ENCODE assay signal across 15 cellular contexts in genomic region chr10:117896517-117896916, GRCh38.
DNase-seq lines count a peak whose midpoint lies in the region; TF ChIP-seq lines count a peak whose summit lies in the region.
"Had no signal": no experiment of that assay in that cellular context is flagged by ENCODE, and none has a peak within 500 bp of the region (broad histone marks: within the 10 kb centered on the region; RNA-seq: fewer than 3 reads in every experiment).

No MANE protein-coding gene starts in this region.

- H3K4me3 ChIP-seq in BLaER1 treated with 17β-estradiol and CSF1 and Interleukin-3, amounts not matched to agents 10 nM and 100 nM: no peak overlapping the region; a peak in 1 of 20 replicates
- H3K4me3 ChIP-seq in NB4 (ENCODE audit: low read depth, low read length): no peak overlapping the region
- H3K4me3 ChIP-seq: HAP-1 had no signal

- no peak for TF ChIP-seq POLR2A in NB4 (IDR thresholded peaks at IDR 0.05; ENCODE audit: extremely low read depth, insufficient read length)
- no peak for TF ChIP-seq POLR2A in erythroblast (IDR thresholded peaks at IDR 0.05; ENCODE audit: low read length)

- no peaks in the 10 kb centered on the region for H3K36me3 ChIP-seq in BLaER1 treated with 17β-estradiol and CSF1 and Interleukin-3, amounts not matched to agents 10 nM and 100 nM
- H3K36me3 ChIP-seq: HAP-1 had no signal

- H3K4me2 ChIP-seq in BLaER1 treated with 17β-estradiol and CSF1 and Interleukin-3, amounts not matched to agents 10 nM and 100 nM: peak overlapping the region in 9 of 11 experiments; percentile 5 to 58 (median 40); a peak in 14 of 22 replicates

- TF ChIP-seq CTCF in NB4 (IDR thresholded peaks at IDR 0.05; ENCODE audit: low read depth, low read length) (no peak), HFFc6 (IDR thresholded peaks at IDR 0.05) (no peak)

- no peak overlapping the region for H3K27ac Mint-ChIP-seq in HFFc6
- H3K27ac Mint-ChIP-seq: CD8-positive, alpha-beta T cell had no signal

- 0 out of 2 replicates have a peak, but pooled peaks cover 8% of the 10 kb centered on the region for H3K36me3 Mint-ChIP-seq in HFFc6 (ENCODE audit: low read depth)
- H3K36me3 Mint-ChIP-seq: CD8-positive, alpha-beta T cell had no signal

- no peak overlapping the region for H3K9ac ChIP-seq in BLaER1 treated with 17β-estradiol and CSF1 and Interleukin-3, amounts not matched to agents 10 nM and 100 nM

- H3K27ac ChIP-seq in BLaER1 treated with 17β-estradiol and CSF1 and Interleukin-3, amounts not matched to agents 10 nM and 100 nM: no peak overlapping the region
- H3K27ac ChIP-seq: HL-60 had no signal

- H3K4me1 ChIP-seq in BLaER1 treated with 17β-estradiol and CSF1 and Interleukin-3, amounts not matched to agents 10 nM and 100 nM: peaks cover 19 to 29% (median 22%) of the 10 kb centered on the region in 10 experiments
- H3K4me1 ChIP-seq: HAP-1 had no signal

- no peaks in the 10 kb centered on the region for H3K4me1 Mint-ChIP-seq in HFFc6 (ENCODE audit: low read depth)

- peaks cover 8 to 15% (median 10%) of the 10 kb centered on the region in 11 experiments; a peak in 18 of 22 replicates for H3K9me3 ChIP-seq in BLaER1 treated with 17β-estradiol and CSF1 and Interleukin-3, amounts not matched to agents 10 nM and 100 nM (replicated peaks in 1 of 11)
- H3K9me3 ChIP-seq: HAP-1 had no signal

- H3K27me3 Mint-ChIP-seq in HFFc6 (ENCODE audit: insufficient read depth): peaks cover 2% of the 10 kb centered on the region; the same call in 1 of the 2 replicates

- H3K9me3 Mint-ChIP-seq in HFFc6: peaks cover 36% of the 10 kb centered on the region

- H3K4me3 Mint-ChIP-seq in HFFc6: no peak overlapping the region
- H3K4me3 Mint-ChIP-seq: CD8-positive, alpha-beta T cell had no signal

- H3K27me3 ChIP-seq in BLaER1 treated with 17β-estradiol and CSF1 and Interleukin-3, amounts not matched to agents 10 nM and 100 nM: no peaks in the 10 kb centered on the region

- no peaks in the 10 kb centered on the region for H4K20me1 ChIP-seq in BLaER1 treated with 17β-estradiol and CSF1 and Interleukin-3, amounts not matched to agents 10 nM and 100 nM

- DNase-seq in HT1080 (ENCODE audit: low read depth) (peak; percentile 41), NB4 (ENCODE audit: low read depth) (peak; percentile 21), erythroblast (lab: John Stamatoyannopoulos, UW) (peak; percentile 5 to 33), HFFc6 (no peak)
- no peak for DNase-seq in effector CD4-positive, alpha-beta T cell
- no peak for DNase-seq in activated CD4-positive, CD25-positive, alpha-beta regulatory T cell treated with anti-CD3 and anti-CD28 coated beads, Interleukin-2, amount 50 U/mL, for 72 hours
- DNase-seq: ACHN; CD8-positive, alpha-beta T cell; NCI-H1092 treated with DMSO at 0.1 percent for 48 hours; NCI-H1694 treated with DMSO at 0.1 percent for 48 hours; NCI-H446; SHP77 had no signal

Comparison
In these comparisons a context has a peak if more than half of its experiments do, and no peak if none do; other contexts are left out.
1. DNase-seq: peak in HT1080 (single experiment), NB4 (single experiment) and erythroblast (2 of 2); none in effector CD4-positive, alpha-beta T cell (single experiment), activated CD4-positive, CD25-positive, alpha-beta regulatory T cell treated with anti-CD3 and anti-CD28 coated beads, Interleukin-2, amount 50 U/mL, for 72 hours (single experiment) and HFFc6 (single experiment).